11 cellular contexts compared by ENCODE assay signal in genomic region chr20:4195499-4195898, GRCh38. TPM values are rescaled to one million over a fixed set of nuclear protein-coding genes. Genes with fewer than 3 reads are reported as not detected.
DNase-seq lines count a peak whose midpoint lies in the region; ATAC-seq and TF ChIP-seq lines count a peak whose summit lies in the region.
"Had no signal": no experiment of that assay in that cellular context is flagged by ENCODE, and none has a peak within 500 bp of the region (broad histone marks: within the 10 kb centered on the region; RNA-seq: fewer than 3 reads in every experiment).

No MANE protein-coding gene starts in this region.

- no peaks in the 10 kb centered on the region for H3K4me1 ChIP-seq in prostate gland (replicated peaks)
- no peaks in the 10 kb centered on the region for H3K4me1 ChIP-seq in tibial artery

- intact Hi-C loops in prostate gland (cut with DNase I) (no loop called here), tibial artery (cut with DNase I; ENCODE audit: low total_unique reads) (no loop called here)

- no peaks in the 10 kb centered on the region for H3K36me3 ChIP-seq in prostate gland
- no peaks in the 10 kb centered on the region for H3K36me3 ChIP-seq in tibial artery

- TF ChIP-seq CTCF in RWPE1 (conservative IDR thresholded peaks at IDR 0.05; ENCODE audit: low read depth) (peak; percentile 68), prostate gland (IDR thresholded peaks at IDR 0.05) (peak in 3 of 4 experiments; percentile 13 to 36 (median 25)), tibial artery (IDR thresholded peaks at IDR 0.05) (no peak)

- no peak for TF ChIP-seq POLR2A in prostate gland (IDR thresholded peaks at IDR 0.05)

- H3K4me3 ChIP-seq in prostate gland: no peak overlapping the region
- H3K4me3 ChIP-seq in tibial artery: no peak overlapping the region

- 41% methylated on average over 7 of the region's 7 CpGs for WGBS in prostate gland

- CTCF ChIA-PET in RWPE1 (lab: Yijun Ruan, JAX): interaction anchor here (0.6 to 1.2 kb wide), 3 partner anchors 21 to 85 kb away, joined by 3 read pairs; no protein-coding TSS in a partner anchor

- H3K27me3 ChIP-seq in prostate gland (replicated peaks; ENCODE audit: insufficient read depth) (no peaks in the 10 kb centered on the region), tibial artery (peaks cover 0 to 3% of the 10 kb centered on the region in 2 donors)

- H3K27ac ChIP-seq in RWPE1 (no peak overlapping the region), prostate gland (no peak overlapping the region), tibial artery (no peak overlapping the region)

- ATAC-seq in GM21367 (IDR thresholded peaks at IDR 0.05; ENCODE audit: unreplicated experiment): no peak
- ATAC-seq: effector memory CD8-positive, alpha-beta T cell had no signal

- POLR2A ChIA-PET in RWPE1 (lab: Yijun Ruan, JAX; ENCODE audit: low non-redundant PET): no interaction called here

- DNase-seq in DMS53 (lab: John Stamatoyannopoulos, UW) (peak; percentile 19), DMS53 treated with DMSO at 0.1 percent for 48 hours (lab: John Stamatoyannopoulos, UW; ENCODE audit: unreplicated experiment) (no peak), RWPE1 (ENCODE audit: low spot score) (peak; percentile 48), fibroblast of the conjunctiva (ENCODE audit: low read depth) (peak; percentile 21), prostate gland (ENCODE audit: low spot score) (no peak), NCI-H1694 (lab: John Stamatoyannopoulos, UW) (no peak), tibial artery (no peak)
- DNase-seq: activated CD4-positive, alpha-beta T cell treated with anti-CD3 and anti-CD28 coated beads, Interleukin-2, amount 50 U/mL, for 48 hours; effector memory CD8-positive, alpha-beta T cell; NCI-H2107 had no signal

- no peaks in the 10 kb centered on the region for H3K9me3 ChIP-seq in prostate gland
- no peaks in the 10 kb centered on the region for H3K9me3 ChIP-seq in tibial artery

RNA-seq across cellular contexts. Expression of gene SMOX, which starts 46.9 kb away (rescaled TPM):
- total RNA-seq in prostate gland: 10 to 100 TPM; 22.7 to 26.6 TPM

RNA-seq across cellular contexts. Expression of gene ADRA1D, which starts 53.6 kb away (rescaled TPM):
- total RNA-seq in prostate gland: 1 to 10 TPM; 1.7 to 7.6 TPM

Comparison
In these comparisons a context has a peak if more than half of its experiments do, and no peak if none do; other contexts are left out.
1. DNase-seq: peak in DMS53 (single experiment), RWPE1 (single experiment) and fibroblast of the conjunctiva (single experiment); none in DMS53 treated with DMSO at 0.1 percent for 48 hours (single experiment), prostate gland (single experiment), NCI-H1694 (single experiment) and tibial artery (0 of 2).
2. CTCF ChIP-seq: peak in RWPE1 (single experiment) and prostate gland (3 of 4); none in tibial artery (0 of 2).